In genomic region chr7:45699726-45700390, GRCh38 we compare ENCODE assay signal across 1 cellular context.
TF ChIP-seq lines count a peak whose summit lies in the region.

No MANE protein-coding gene starts in this region.

TF ChIP-seq in WTC11, 78 proteins besides CTCF, POLR2A, EP300 and RAD21 (continued from another document):
- TF ChIP-seq, protein P1, sequence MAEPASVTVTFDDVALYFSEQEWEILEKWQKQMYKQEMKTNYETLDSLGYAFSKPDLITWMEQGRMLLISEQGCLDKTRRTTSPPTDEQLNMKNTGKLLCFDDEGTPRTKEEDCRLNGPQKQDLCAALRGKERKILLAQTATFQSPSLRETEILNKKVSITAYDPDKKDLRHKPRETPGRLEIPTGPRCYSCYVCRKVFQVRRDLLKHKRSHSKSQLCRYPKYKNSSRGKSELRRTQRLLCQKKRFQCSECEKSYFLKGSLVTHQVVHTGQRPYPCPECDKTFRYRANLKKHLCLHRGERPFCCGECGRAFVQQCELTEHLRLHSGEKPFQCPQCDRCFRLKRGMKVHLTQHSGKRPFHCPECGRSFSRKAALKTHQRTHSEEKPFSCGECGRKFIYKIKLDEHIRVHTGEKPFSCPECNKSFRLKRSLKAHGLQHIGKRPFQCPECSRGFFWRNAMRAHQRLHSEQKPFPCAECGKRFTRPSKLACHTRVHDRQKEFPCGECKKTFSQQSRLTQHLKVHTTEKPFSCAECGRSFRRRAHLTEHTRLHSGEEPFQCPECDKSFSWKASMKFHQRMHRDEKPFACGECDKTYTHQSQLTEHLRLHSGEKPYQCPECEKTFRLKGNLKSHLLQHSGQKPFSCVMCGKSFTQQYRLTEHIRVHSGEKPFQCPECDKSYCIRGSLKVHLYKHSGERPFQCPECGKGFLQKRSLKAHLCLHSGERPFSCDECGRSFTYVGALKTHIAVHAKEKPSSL (CRISPR knock-in tag; conservative IDR thresholded peaks at IDR 0.05): no peak
- TF ChIP-seq SMAD3 (CRISPR knock-in tag; IDR thresholded peaks at IDR 0.05; ENCODE audit: borderline replicate concordance) (no peak), RORB (CRISPR knock-in tag; IDR thresholded peaks at IDR 0.05) (no peak), ELF4 (CRISPR knock-in tag; IDR thresholded peaks at IDR 0.05; ENCODE audit: low read depth) (no peak), TCF7 (CRISPR knock-in tag; IDR thresholded peaks at IDR 0.05; ENCODE audit: low read depth) (no peak), GABPB1 (CRISPR knock-in tag; IDR thresholded peaks at IDR 0.05) (no peak), E2F1 (CRISPR knock-in tag; IDR thresholded peaks at IDR 0.05) (no peak)
